29 cellular contexts compared by ENCODE assay signal in genomic region chr4:184953421-184953820, GRCh38.
"Had no signal": no experiment of that assay in that cellular context is flagged by ENCODE, and none has a peak within 500 bp of the region (broad histone marks: within the 10 kb centered on the region; RNA-seq: fewer than 3 reads in every experiment).

No MANE protein-coding gene starts in this region.

- H3K4me3 ChIP-seq: ascending aorta, coronary artery, dorsolateral prefrontal cortex, gastrocnemius medialis had no signal

- DNase-seq: activated CD4-positive, alpha-beta memory T cell treated with anti-CD3 and anti-CD28 coated beads for 36 hours; activated CD4-positive, alpha-beta T cell treated with anti-CD3 and anti-CD28 coated beads for 36 hours; activated CD4-positive, alpha-beta T cell treated with anti-CD3 and anti-CD28 coated beads, Interleukin-2, amount 10 ng/mL, durations not matched to agents 24 days and 14 days; activated CD4-positive, CD25-positive, alpha-beta regulatory T cell; activated CD4-positive, CD25-positive, alpha-beta regulatory T cell treated with anti-CD3 and anti-CD28 coated beads, Interleukin-2, amount 50 U/mL, for 72 hours; activated CD8-positive, alpha-beta T cell treated with anti-CD3 and anti-CD28 coated beads, Interleukin-2, amount 10 ng/mL, durations not matched to agents 7 days and 5 days; activated effector memory CD4-positive, alpha-beta T cell treated with Interleukin-2 at 50 U/mL for 16 hours; activated gamma-delta T cell treated with Interleukin-2 at 50 U/mL for 16 hours; activated naive CD4-positive, alpha-beta T cell treated with Interleukin-2 at 50 U/mL for 16 hours; activated naive CD8-positive, alpha-beta T cell treated with anti-CD3 and anti-CD28 coated beads for 36 hours; activated naive CD8-positive, alpha-beta T cell treated with anti-CD3 and anti-CD28 coated beads, Interleukin-2, amount 50 U/mL, for 24 hours; activated T-cell treated with anti-CD3 and anti-CD28 coated beads, Interleukin-2, amount 50 U/mL, for 4 hours; dorsolateral prefrontal cortex; effector memory CD4-positive, alpha-beta T cell; endodermal cell; gastrocnemius medialis; T-helper 1 cell; T-helper 17 cell; T1000 had no signal

- H3K27ac ChIP-seq: ascending aorta, coronary artery, dorsolateral prefrontal cortex, foreskin keratinocyte, gastrocnemius medialis had no signal

- H3K9me3 Mint-ChIP-seq: activated CD4-positive, alpha-beta memory T cell treated with anti-CD3 and anti-CD28 coated beads for 36 hours; activated CD4-positive, alpha-beta T cell treated with anti-CD3 and anti-CD28 coated beads, Interleukin-2, amount 10 ng/mL, durations not matched to agents 24 days and 14 days; activated naive CD4-positive, alpha-beta T cell treated with anti-CD3 and anti-CD28 coated beads, Interleukin-2, amount 50 U/mL, for 24 hours; activated naive CD8-positive, alpha-beta T cell treated with anti-CD3 and anti-CD28 coated beads for 36 hours; activated naive CD8-positive, alpha-beta T cell treated with anti-CD3 and anti-CD28 coated beads, Interleukin-2, amount 50 U/mL, for 24 hours; activated T-cell treated with anti-CD3 and anti-CD28 coated beads, Interleukin-2, amount 50 U/mL, for 4 hours; activated T-helper 17 cell treated with anti-CD3 and anti-CD28 coated beads, Interleukin-2, amount 50 U/mL, for 72 hours; central memory CD8-positive, alpha-beta T cell; dendritic cell treated with granulocyte-macrophage colony-stimulating factor and Interleukin-4, amounts not matched to agents 40 ng/mL and 50 ng/mL, for 4 days; endodermal cell; T-helper 2 cell treated with Interferon-gamma antibody and Interleukin-4, amounts not matched to agents 5 μg/mL and 100 μg/mL, for 36 hours had no signal

- H3K27me3 ChIP-seq: ascending aorta, foreskin keratinocyte, gastrocnemius medialis had no signal

- H3K36me3 ChIP-seq: ascending aorta, gastrocnemius medialis had no signal

- FAIRE-seq: bronchial epithelial cell had no signal

- H3K36me3 Mint-ChIP-seq: activated CD4-positive, alpha-beta memory T cell treated with anti-CD3 and anti-CD28 coated beads for 36 hours; activated naive CD4-positive, alpha-beta T cell treated with anti-CD3 and anti-CD28 coated beads, Interleukin-2, amount 50 U/mL, for 24 hours; activated naive CD8-positive, alpha-beta T cell treated with anti-CD3 and anti-CD28 coated beads for 36 hours; brain had no signal

- H3K4me1 Mint-ChIP-seq: activated CD4-positive, alpha-beta T cell treated with anti-CD3 and anti-CD28 coated beads for 36 hours; activated CD4-positive, alpha-beta T cell treated with anti-CD3 and anti-CD28 coated beads, Interleukin-2, amount 10 ng/mL, durations not matched to agents 24 days and 14 days; activated naive CD4-positive, alpha-beta T cell treated with anti-CD3 and anti-CD28 coated beads, Interleukin-2, amount 50 U/mL, for 24 hours; activated naive CD8-positive, alpha-beta T cell treated with anti-CD3 and anti-CD28 coated beads, Interleukin-2, amount 50 U/mL, for 24 hours; activated T-helper 17 cell treated with anti-CD3 and anti-CD28 coated beads, Interleukin-2, amount 50 U/mL, for 72 hours; central memory CD8-positive, alpha-beta T cell; endodermal cell had no signal

- H3K27ac Mint-ChIP-seq: activated CD4-positive, alpha-beta memory T cell treated with anti-CD3 and anti-CD28 coated beads for 36 hours; activated CD4-positive, alpha-beta T cell treated with anti-CD3 and anti-CD28 coated beads for 36 hours; activated CD4-positive, alpha-beta T cell treated with anti-CD3 and anti-CD28 coated beads, Interleukin-2, amount 10 ng/mL, durations not matched to agents 24 days and 14 days; activated CD8-positive, alpha-beta T cell treated with anti-CD3 and anti-CD28 coated beads, Interleukin-2, amount 10 ng/mL, durations not matched to agents 7 days and 5 days; activated naive CD4-positive, alpha-beta T cell treated with anti-CD3 and anti-CD28 coated beads, Interleukin-2, amount 50 U/mL, for 24 hours; activated naive CD8-positive, alpha-beta T cell treated with anti-CD3 and anti-CD28 coated beads for 36 hours; activated naive CD8-positive, alpha-beta T cell treated with anti-CD3 and anti-CD28 coated beads, Interleukin-2, amount 50 U/mL, for 24 hours; activated T-helper 17 cell treated with anti-CD3 and anti-CD28 coated beads, Interleukin-2, amount 50 U/mL, for 72 hours; brain; dendritic cell treated with granulocyte-macrophage colony-stimulating factor and Interleukin-4, amounts not matched to agents 40 ng/mL and 50 ng/mL, for 4 days; endodermal cell; T-helper 17 cell; T-helper 2 cell treated with Interferon-gamma antibody and Interleukin-4, amounts not matched to agents 5 μg/mL and 100 μg/mL, for 36 hours had no signal

- H3K4me3 Mint-ChIP-seq: activated CD4-positive, alpha-beta memory T cell treated with anti-CD3 and anti-CD28 coated beads for 36 hours; activated CD4-positive, alpha-beta T cell treated with anti-CD3 and anti-CD28 coated beads for 36 hours; activated CD4-positive, alpha-beta T cell treated with anti-CD3 and anti-CD28 coated beads, Interleukin-2, amount 10 ng/mL, durations not matched to agents 24 days and 14 days; activated CD8-positive, alpha-beta T cell treated with anti-CD3 and anti-CD28 coated beads, Interleukin-2, amount 10 ng/mL, durations not matched to agents 7 days and 5 days; activated naive CD4-positive, alpha-beta T cell treated with anti-CD3 and anti-CD28 coated beads, Interleukin-2, amount 50 U/mL, for 24 hours; activated naive CD8-positive, alpha-beta T cell treated with anti-CD3 and anti-CD28 coated beads for 36 hours; activated naive CD8-positive, alpha-beta T cell treated with anti-CD3 and anti-CD28 coated beads, Interleukin-2, amount 50 U/mL, for 24 hours; activated T-cell treated with anti-CD3 and anti-CD28 coated beads, Interleukin-2, amount 50 U/mL, for 4 hours; activated T-helper 17 cell treated with anti-CD3 and anti-CD28 coated beads, Interleukin-2, amount 50 U/mL, for 72 hours; brain; central memory CD8-positive, alpha-beta T cell; dendritic cell treated with granulocyte-macrophage colony-stimulating factor and Interleukin-4, amounts not matched to agents 40 ng/mL and 50 ng/mL, for 4 days; endodermal cell; T-helper 17 cell; T-helper 2 cell treated with Interferon-gamma antibody and Interleukin-4, amounts not matched to agents 5 μg/mL and 100 μg/mL, for 36 hours had no signal

- H3K9me3 ChIP-seq: ascending aorta, gastrocnemius medialis had no signal

- H3K4me1 ChIP-seq: ascending aorta, foreskin keratinocyte had no signal
